Comparison of ENCODE assay signal across 8 cellular contexts in genomic region chr5:126777974-126778674, GRCh38. TPM values are rescaled to one million over a fixed set of nuclear protein-coding genes. Genes with fewer than 3 reads are reported as not detected.
DNase-seq lines count a peak whose midpoint lies in the region; ATAC-seq and TF ChIP-seq lines count a peak whose summit lies in the region.

No MANE protein-coding gene starts in this region.

- peaks cover 25 to 28% of the 10 kb centered on the region in 2 donors for H3K4me1 Mint-ChIP-seq in natural killer cell

- H3F3A ChIP-seq in DOHH2 (ENCODE audit: control insufficient read depth, insufficient read depth), result peaks cover 6% of the 10 kb centered on the region; the same call in 1 of the 2 replicates
- peaks cover 17% of the 10 kb centered on the region for H3F3A ChIP-seq in GM23248 (ENCODE audit: insufficient read depth)

- 1% methylated on average over 62 to 66 of the region's 66 CpGs for WGBS in GM23248 (ENCODE audit: low coverage in 1 of 2, low lambda C conversion rate in 2 of 2, missing lambda C conversion rate in 2 of 2), 2 experiments

- H3K4me3 ChIP-seq in DOHH2 (ENCODE audit: low read length) (peak overlapping the region; percentile 84), GM23248 (peak overlapping the region; percentile 86), Karpas-422 (ENCODE audit: low read length) (peak overlapping the region; percentile 90), fibroblast of lung (replicated peaks in 1 of 4; ENCODE audit: control extremely low read depth in 1 of 4, insufficient read depth in 1 of 4, low read depth in 3 of 4, low read length in 4 of 4) (peak overlapping the region; percentile 72 to 94 (median 86))

- H3K4me1 ChIP-seq in DOHH2 (ENCODE audit: control insufficient read depth, low read length), result peaks cover 39% of the 10 kb centered on the region
- peaks cover 9% of the 10 kb centered on the region for H3K4me1 ChIP-seq in GM23248 (ENCODE audit: insufficient read depth)
- peaks cover 42% of the 10 kb centered on the region for H3K4me1 ChIP-seq in Karpas-422 (ENCODE audit: low read length)
- peaks cover 5% of the 10 kb centered on the region for H3K4me1 ChIP-seq in fibroblast of lung (ENCODE audit: control insufficient read depth, extremely low read depth, insufficient read depth, low read length)

- peak; percentile 72 to 85 (median 73) for ATAC-seq in natural killer cell

- H4K20me1 ChIP-seq in DOHH2 (ENCODE audit: control insufficient read depth, insufficient read depth, low read depth, low read length), result peaks cover 28% of the 10 kb centered on the region
- no peaks in the 10 kb centered on the region for H4K20me1 ChIP-seq in GM23248 (ENCODE audit: insufficient read depth)
- H4K20me1 ChIP-seq in Karpas-422 (ENCODE audit: insufficient read depth, low read depth, low read length), result peaks cover 26% of the 10 kb centered on the region; the same call in 1 of the 2 replicates
- no peaks in the 10 kb centered on the region for H4K20me1 ChIP-seq in fibroblast of lung (ENCODE audit: control insufficient read depth, extremely low read depth, insufficient read depth, low read length)

- H3K9me3 Mint-ChIP-seq in natural killer cell, result no peaks in the 10 kb centered on the region

- H3K27ac Mint-ChIP-seq in natural killer cell, result peak overlapping the region; percentile 93 to 99

- H3K9me2 ChIP-seq in DOHH2 (replicated peaks; ENCODE audit: control insufficient read depth, low read length) (no peaks in the 10 kb centered on the region), GM23248 (ENCODE audit: insufficient read depth) (no peaks in the 10 kb centered on the region), Karpas-422 (replicated peaks; ENCODE audit: insufficient read depth, low read length) (no peaks in the 10 kb centered on the region)

- peak overlapping the region; percentile 96 for H2AFZ ChIP-seq in GM23248
- no peak overlapping the region for H2AFZ ChIP-seq in Karpas-422 (ENCODE audit: low read length)
- H2AFZ ChIP-seq in fibroblast of lung (ENCODE audit: low read length), result peak overlapping the region; percentile 94

- in situ Hi-C loops in GM23248 (cut with MboI), result loop anchor here (25.0 kb wide), 1 partner anchor 441 kb away; no protein-coding TSS in a partner anchor

- no peaks in the 10 kb centered on the region for H3K27me3 Mint-ChIP-seq in natural killer cell (ENCODE audit: low read depth in 2 of 2)

- H3K27me3 ChIP-seq in DOHH2 (ENCODE audit: control insufficient read depth, low read length) (no peaks in the 10 kb centered on the region), GM23248 (replicated peaks; ENCODE audit: insufficient read depth) (no peaks in the 10 kb centered on the region), Karpas-422 (ENCODE audit: low read length) (no peaks in the 10 kb centered on the region), fibroblast of lung (ENCODE audit: control insufficient read depth, insufficient read depth, low read length) (no peaks in the 10 kb centered on the region)

- H3K79me2 ChIP-seq in DOHH2 (ENCODE audit: control insufficient read depth, low read length), result peaks cover 71% of the 10 kb centered on the region
- H3K79me2 ChIP-seq in GM23248 (ENCODE audit: insufficient read depth), result peaks cover 48% of the 10 kb centered on the region
- H3K79me2 ChIP-seq in Karpas-422 (ENCODE audit: low read length), result peaks cover 59% of the 10 kb centered on the region
- peaks cover 57% of the 10 kb centered on the region for H3K79me2 ChIP-seq in fibroblast of lung (ENCODE audit: control insufficient read depth, insufficient read depth, low read length)

- TF ChIP-seq CTCF in DOHH2 (IDR thresholded peaks at IDR 0.05; ENCODE audit: low read depth, low read length, poor library complexity, severe bottlenecking) (no peak), fibroblast of lung (conservative IDR thresholded peaks at IDR 0.05 in 1 of 2, IDR thresholded peaks at IDR 0.05 in 1 of 2; ENCODE audit: low read depth in 1 of 2, low read length in 2 of 2) (no peak), natural killer cell (IDR thresholded peaks at IDR 0.05) (no peak)

- H3K4me2 ChIP-seq in DOHH2 (ENCODE audit: low read length) (peak overlapping the region; percentile 74), GM23248 (ENCODE audit: unreplicated experiment) (peak overlapping the region; percentile 90), Karpas-422 (ENCODE audit: low read depth, low read length, poor library complexity, severe bottlenecking) (peak overlapping the region; percentile 73), fibroblast of lung (ENCODE audit: extremely low read depth, insufficient read depth, low read length) (peak overlapping the region; percentile 77)

- H3K9ac ChIP-seq in GM23248, result peak overlapping the region; percentile 84
- H3K9ac ChIP-seq in Karpas-422 (ENCODE audit: low read length), result peak overlapping the region; percentile 98
- peak overlapping the region; percentile 85 for H3K9ac ChIP-seq in fibroblast of lung (ENCODE audit: insufficient read depth, low read length)

- no peaks in the 10 kb centered on the region for H3K36me3 Mint-ChIP-seq in natural killer cell

- H3K36me3 ChIP-seq in DOHH2 (ENCODE audit: control insufficient read depth, low read length) (peaks cover 45% of the 10 kb centered on the region), GM23248 (ENCODE audit: low read depth) (no peaks in the 10 kb centered on the region), Karpas-422 (ENCODE audit: insufficient read depth, low read length) (peaks cover 14% of the 10 kb centered on the region; the same call in 1 of the 2 replicates), fibroblast of lung (ENCODE audit: control insufficient read depth, insufficient read depth, low read length) (peaks cover 2% of the 10 kb centered on the region)

- intact Hi-C loops in natural killer cell (cut with micrococcal nuclease), result loop anchor here (1.0 kb wide), 3 partner anchors 30 to 177 kb away; no protein-coding TSS in a partner anchor

- H3K27ac ChIP-seq in DOHH2 (ENCODE audit: low read depth, low read length) (peak overlapping the region; percentile 88), GM23248 (peak overlapping the region; percentile 62), Karpas-422 (ENCODE audit: low read length) (peak overlapping the region; percentile 95), fibroblast of lung (ENCODE audit: insufficient read depth, low read length) (peak overlapping the region; percentile 89)

- DNase-seq in GM23248, result peak; percentile 96
- peak; percentile 98 for DNase-seq in Karpas-422
- peak; percentile 96 for DNase-seq in RKO (ENCODE audit: low spot score)
- DNase-seq in activated T-helper 1 cell treated with anti-CD3 and anti-CD28 coated beads, Interleukin-2, amount 50 U/mL, for 16 hours (ENCODE audit: low read depth in 1 of 2, low spot score in 1 of 2), result peak; percentile 83 to 86
- peak; percentile 96 to 97 for DNase-seq in fibroblast of lung (ENCODE audit: low read depth in 2 of 2)
- peak; percentile 79 for DNase-seq in natural killer cell
- DNase-seq in stimulated activated naive CD4-positive, alpha-beta T cell (lab: John Stamatoyannopoulos, UW), result peak; percentile 80 to 92 (median 90)

- peak overlapping the region; percentile 97 for H3K4me3 Mint-ChIP-seq in natural killer cell

- H3K9me3 ChIP-seq in DOHH2 (ENCODE audit: control insufficient read depth, insufficient read depth, low read length), result no peaks in the 10 kb centered on the region
- H3K9me3 ChIP-seq in GM23248 (ENCODE audit: low read depth), result no peaks in the 10 kb centered on the region
- H3K9me3 ChIP-seq in Karpas-422 (ENCODE audit: low read length), result no peaks in the 10 kb centered on the region
- no peaks in the 10 kb centered on the region for H3K9me3 ChIP-seq in fibroblast of lung (ENCODE audit: control insufficient read depth, insufficient read depth, low read depth, low read length)

RNA-seq across cellular contexts. Expression of gene LMNB1, which starts 1.2 kb away (rescaled TPM):
- total RNA-seq in GM23248 (2014; rRNA removed; shearing (Covaris generic)), result 27.3 and 44.1 TPM in 2 replicates
- polyA plus RNA-seq in GM23248 (2016; fragmentation: Nextera tagmentation; extraction: Ambion mirVana) (2.9 and 4.3 TPM in 2 replicates), fibroblast of lung (17.5 and 46.0 TPM in 2 replicates)
- total RNA-seq in Karpas-422 (2014; rRNA removed; shearing (Covaris generic); ENCODE audit: low replicate concordance), result 49.8 and 94.5 TPM in 2 replicates
- total RNA-seq in fibroblast of lung (11.6 and 17.3 TPM in 2 replicates), natural killer cell (10 to 100 TPM; 31.2 to 57.8 (median 37.3) TPM)
- polyA plus RNA-seq in fibroblast of lung (2012), result 18.6 and 50.8 TPM in 2 replicates
- polyA minus RNA-seq in fibroblast of lung (ENCODE audit: low replicate concordance), result 4.9 and 10.7 TPM in 2 replicates

Comparison
In these comparisons a context has a peak if more than half of its experiments do, and no peak if none do; other contexts are left out.
1. Peak in every context shown above with its lines: DNase-seq, ATAC-seq, H3K4me3 ChIP-seq and H3K27ac ChIP-seq.